1 cellular context compared by ENCODE assay signal in the genomic region with DNA sequence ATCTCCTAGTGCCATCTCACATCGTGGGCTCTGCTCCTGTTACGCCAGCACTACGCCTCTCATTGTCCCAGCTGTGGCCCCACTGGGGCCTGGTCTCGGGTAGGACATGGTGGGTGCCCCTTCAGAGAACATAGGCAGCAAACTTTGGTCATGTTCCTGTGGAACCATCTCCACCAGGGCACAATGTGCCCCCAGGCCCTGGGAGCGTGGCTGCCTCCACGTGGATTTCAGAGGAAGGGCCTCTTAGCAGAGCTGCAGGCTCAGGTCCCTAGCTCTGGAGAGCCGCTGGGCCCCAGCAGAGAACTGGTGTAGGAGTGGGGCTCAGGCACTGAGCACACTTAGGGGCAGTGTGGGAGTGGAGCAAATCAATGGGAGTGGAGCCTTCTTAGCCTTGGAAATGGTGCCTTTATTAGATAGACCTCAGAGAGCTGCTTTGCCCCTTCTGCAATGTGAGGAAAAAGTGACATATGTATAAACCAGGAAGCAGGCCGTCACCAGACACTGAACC.
TF ChIP-seq lines count a peak whose summit lies in the region.

No MANE protein-coding gene starts in this region.

TF ChIP-seq in WTC11, 78 proteins besides CTCF, POLR2A, EP300 and RAD21:
- TF ChIP-seq, protein P1, sequence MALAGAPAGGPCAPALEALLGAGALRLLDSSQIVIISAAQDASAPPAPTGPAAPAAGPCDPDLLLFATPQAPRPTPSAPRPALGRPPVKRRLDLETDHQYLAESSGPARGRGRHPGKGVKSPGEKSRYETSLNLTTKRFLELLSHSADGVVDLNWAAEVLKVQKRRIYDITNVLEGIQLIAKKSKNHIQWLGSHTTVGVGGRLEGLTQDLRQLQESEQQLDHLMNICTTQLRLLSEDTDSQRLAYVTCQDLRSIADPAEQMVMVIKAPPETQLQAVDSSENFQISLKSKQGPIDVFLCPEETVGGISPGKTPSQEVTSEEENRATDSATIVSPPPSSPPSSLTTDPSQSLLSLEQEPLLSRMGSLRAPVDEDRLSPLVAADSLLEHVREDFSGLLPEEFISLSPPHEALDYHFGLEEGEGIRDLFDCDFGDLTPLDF (CRISPR knock-in tag; IDR thresholded peaks at IDR 0.05): no peak
- no peak for TF ChIP-seq MLX (CRISPR knock-in tag; IDR thresholded peaks at IDR 0.05)
- no peak for TF ChIP-seq ZNF219 (CRISPR knock-in tag; IDR thresholded peaks at IDR 0.05; ENCODE audit: borderline replicate concordance)
- no peak for TF ChIP-seq TEAD4 (CRISPR knock-in tag; IDR thresholded peaks at IDR 0.05)
- TF ChIP-seq ZNF512 (CRISPR knock-in tag; IDR thresholded peaks at IDR 0.05; ENCODE audit: borderline replicate concordance): no peak
- TF ChIP-seq NR1H2 (CRISPR knock-in tag; IDR thresholded peaks at IDR 0.05): no peak
